ENCODE assay signal across 1 cellular context in the genomic region with DNA sequence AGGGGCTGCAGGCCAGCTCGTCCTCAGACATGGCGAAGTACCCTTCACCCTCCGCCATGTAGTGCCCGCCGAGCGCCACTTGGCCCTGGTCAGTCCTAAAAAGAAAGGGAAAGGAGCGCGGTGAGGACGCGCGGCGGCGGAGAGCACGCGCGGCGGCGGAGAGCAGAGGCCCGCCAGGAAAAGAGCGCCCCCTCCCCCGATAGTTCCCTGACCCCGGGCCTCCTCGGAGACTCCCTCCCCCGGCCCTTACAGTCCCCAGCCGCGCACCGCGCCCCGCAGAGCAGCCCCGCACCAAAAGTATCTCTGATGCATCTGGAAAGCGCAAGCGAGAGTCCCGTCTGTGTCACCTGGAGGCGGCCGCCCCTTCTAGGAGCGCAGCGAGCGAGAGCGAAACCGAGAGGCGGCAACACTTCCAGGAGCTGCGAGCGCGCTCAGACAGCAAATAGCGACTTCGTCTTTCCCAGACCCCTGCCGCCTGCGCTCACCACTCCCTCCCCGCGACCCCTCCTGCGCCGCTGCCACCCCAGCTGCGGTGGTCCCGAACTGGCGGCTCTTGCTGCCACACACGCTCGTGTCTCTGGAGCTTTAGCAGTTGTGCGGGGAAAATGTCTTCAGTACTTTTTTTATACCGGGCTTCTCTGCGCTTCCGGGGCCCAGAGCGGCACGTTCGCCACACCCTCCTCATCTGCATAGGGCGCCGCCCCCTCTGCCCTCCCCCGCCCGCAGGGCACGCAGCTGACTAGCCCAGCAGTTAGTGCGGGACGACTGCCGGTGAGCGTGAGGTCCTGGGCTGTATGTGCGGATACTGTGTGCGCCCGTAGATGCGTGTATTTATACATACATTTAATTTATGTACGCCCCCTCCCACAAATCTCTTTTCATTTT.
A peak's percentile ranks its signal among the peaks of the same experiment; 100 is the strongest.
TF ChIP-seq lines count a peak whose summit lies in the region.

Gene TENT5A, minus strand, starts transcription at position 598 of the 885 bp plus-strand sequence. Its CDS starts 540 bp downstream, at position 58.

TF ChIP-seq in HepG2, 621 proteins besides CTCF, POLR2A, EP300 and RAD21 (continued from another document and continues in another):
- TF ChIP-seq CSRNP2 (CRISPR knock-in tag; conservative IDR thresholded peaks at IDR 0.05; ENCODE audit: low read depth): no peak
- no peak for TF ChIP-seq ZNF431 (CRISPR knock-in tag; IDR thresholded peaks at IDR 0.05; ENCODE audit: borderline replicate concordance, low read depth)
- no peak for TF ChIP-seq PAWR (CRISPR knock-in tag; IDR thresholded peaks at IDR 0.05; ENCODE audit: borderline replicate concordance)
- TF ChIP-seq CEBPB (IDR thresholded peaks at IDR 0.05; ENCODE audit: borderline replicate concordance, low read depth, low read length): no peak
- no peak for TF ChIP-seq ZNF34 (CRISPR knock-in tag; IDR thresholded peaks at IDR 0.05; ENCODE audit: borderline replicate concordance)
- 0 out of 2 replicates have a peak, but pooled peaks have one; percentile 31 for TF ChIP-seq BCL3 (CRISPR knock-in tag; IDR thresholded peaks at IDR 0.05)
- TF ChIP-seq PRDM10 (CRISPR knock-in tag; IDR thresholded peaks at IDR 0.05; ENCODE audit: low read depth): no peak
- 0 out of 2 replicates have a peak, but pooled peaks have one; percentile 5 for TF ChIP-seq ZNF230 (CRISPR knock-in tag; IDR thresholded peaks at IDR 0.05)
- TF ChIP-seq GPBP1L1 (CRISPR knock-in tag; IDR thresholded peaks at IDR 0.05): no peak
- TF ChIP-seq, protein P1, sequence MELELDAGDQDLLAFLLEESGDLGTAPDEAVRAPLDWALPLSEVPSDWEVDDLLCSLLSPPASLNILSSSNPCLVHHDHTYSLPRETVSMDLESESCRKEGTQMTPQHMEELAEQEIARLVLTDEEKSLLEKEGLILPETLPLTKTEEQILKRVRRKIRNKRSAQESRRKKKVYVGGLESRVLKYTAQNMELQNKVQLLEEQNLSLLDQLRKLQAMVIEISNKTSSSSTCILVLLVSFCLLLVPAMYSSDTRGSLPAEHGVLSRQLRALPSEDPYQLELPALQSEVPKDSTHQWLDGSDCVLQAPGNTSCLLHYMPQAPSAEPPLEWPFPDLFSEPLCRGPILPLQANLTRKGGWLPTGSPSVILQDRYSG (CRISPR knock-in tag; IDR thresholded peaks at IDR 0.05): no peak
- TF ChIP-seq ZNF605 (CRISPR knock-in tag; IDR thresholded peaks at IDR 0.05): no peak; the same call in 1 of the 2 replicates
- TF ChIP-seq ZNF567 (CRISPR knock-in tag; IDR thresholded peaks at IDR 0.05; ENCODE audit: borderline replicate concordance): no peak
- TF ChIP-seq ZNF564 (CRISPR knock-in tag; IDR thresholded peaks at IDR 0.05): peak; percentile 23; the same call in 1 of the 2 replicates
- no peak for TF ChIP-seq NR1H2 (CRISPR knock-in tag; IDR thresholded peaks at IDR 0.05; ENCODE audit: borderline replicate concordance, low read depth)
- TF ChIP-seq MTA3 (CRISPR knock-in tag; IDR thresholded peaks at IDR 0.05): no peak
- peak; percentile 25 for TF ChIP-seq HNRNPK (IDR thresholded peaks at IDR 0.05; ENCODE audit: low read depth, low read length, poor library complexity, severe bottlenecking)
- 0 out of 2 replicates have a peak, but pooled peaks have one; percentile 4 for TF ChIP-seq ZNF333 (CRISPR knock-in tag; IDR thresholded peaks at IDR 0.05; ENCODE audit: borderline replicate concordance)
- TF ChIP-seq ZSCAN29 (CRISPR knock-in tag; conservative IDR thresholded peaks at IDR 0.05): no peak
- TF ChIP-seq ZNF557 (CRISPR knock-in tag; IDR thresholded peaks at IDR 0.05): no peak
- no peak; the same call in 1 of the 2 replicates for TF ChIP-seq ZNF569 (CRISPR knock-in tag; IDR thresholded peaks at IDR 0.05; ENCODE audit: borderline replicate concordance)
- TF ChIP-seq ZNF30 (CRISPR knock-in tag; IDR thresholded peaks at IDR 0.05): no peak
- TF ChIP-seq ARID3A (IDR thresholded peaks at IDR 0.05; ENCODE audit: low read depth, low read length): no peak
- TF ChIP-seq MZF1 (CRISPR knock-in tag; IDR thresholded peaks at IDR 0.05; ENCODE audit: borderline replicate concordance): no peak
- TF ChIP-seq FOSL2 (CRISPR knock-in tag; IDR thresholded peaks at IDR 0.05): no peak
- TF ChIP-seq HBP1 (CRISPR knock-in tag; IDR thresholded peaks at IDR 0.05; ENCODE audit: low read depth): no peak
- peak; percentile 46 for TF ChIP-seq HNRNPLL (IDR thresholded peaks at IDR 0.05; ENCODE audit: low read depth, low read length, poor library complexity, severe bottlenecking)
- no peak for TF ChIP-seq MIER2 (CRISPR knock-in tag; IDR thresholded peaks at IDR 0.05)
- TF ChIP-seq KDM2A (CRISPR knock-in tag; IDR thresholded peaks at IDR 0.05; ENCODE audit: borderline replicate concordance, low read depth): no peak; the same call in 1 of the 2 replicates
- TF ChIP-seq, protein P2, sequence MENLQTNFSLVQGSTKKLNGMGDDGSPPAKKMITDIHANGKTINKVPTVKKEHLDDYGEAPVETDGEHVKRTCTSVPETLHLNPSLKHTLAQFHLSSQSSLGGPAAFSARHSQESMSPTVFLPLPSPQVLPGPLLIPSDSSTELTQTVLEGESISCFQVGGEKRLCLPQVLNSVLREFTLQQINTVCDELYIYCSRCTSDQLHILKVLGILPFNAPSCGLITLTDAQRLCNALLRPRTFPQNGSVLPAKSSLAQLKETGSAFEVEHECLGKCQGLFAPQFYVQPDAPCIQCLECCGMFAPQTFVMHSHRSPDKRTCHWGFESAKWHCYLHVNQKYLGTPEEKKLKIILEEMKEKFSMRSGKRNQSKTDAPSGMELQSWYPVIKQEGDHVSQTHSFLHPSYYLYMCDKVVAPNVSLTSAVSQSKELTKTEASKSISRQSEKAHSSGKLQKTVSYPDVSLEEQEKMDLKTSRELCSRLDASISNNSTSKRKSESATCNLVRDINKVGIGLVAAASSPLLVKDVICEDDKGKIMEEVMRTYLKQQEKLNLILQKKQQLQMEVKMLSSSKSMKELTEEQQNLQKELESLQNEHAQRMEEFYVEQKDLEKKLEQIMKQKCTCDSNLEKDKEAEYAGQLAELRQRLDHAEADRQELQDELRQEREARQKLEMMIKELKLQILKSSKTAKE (CRISPR knock-in tag; IDR thresholded peaks at IDR 0.05; ENCODE audit: borderline replicate concordance): no peak; the same call in 1 of the 2 replicates
- no peak for TF ChIP-seq PRMT3 (CRISPR knock-in tag; IDR thresholded peaks at IDR 0.05; ENCODE audit: borderline replicate concordance, low read depth)
- no peak for TF ChIP-seq ATF5 (CRISPR knock-in tag; IDR thresholded peaks at IDR 0.05; ENCODE audit: low read depth)
- TF ChIP-seq SSRP1 (CRISPR knock-in tag; IDR thresholded peaks at IDR 0.05): 0 out of 2 replicates have a peak, but pooled peaks have one; percentile 2
- no peak for TF ChIP-seq ZFYVE20 (CRISPR knock-in tag; IDR thresholded peaks at IDR 0.05; ENCODE audit: borderline replicate concordance, low read depth)
- no peak for TF ChIP-seq ZNF326 (CRISPR knock-in tag; IDR thresholded peaks at IDR 0.05; ENCODE audit: borderline replicate concordance)
- TF ChIP-seq, protein P3, sequence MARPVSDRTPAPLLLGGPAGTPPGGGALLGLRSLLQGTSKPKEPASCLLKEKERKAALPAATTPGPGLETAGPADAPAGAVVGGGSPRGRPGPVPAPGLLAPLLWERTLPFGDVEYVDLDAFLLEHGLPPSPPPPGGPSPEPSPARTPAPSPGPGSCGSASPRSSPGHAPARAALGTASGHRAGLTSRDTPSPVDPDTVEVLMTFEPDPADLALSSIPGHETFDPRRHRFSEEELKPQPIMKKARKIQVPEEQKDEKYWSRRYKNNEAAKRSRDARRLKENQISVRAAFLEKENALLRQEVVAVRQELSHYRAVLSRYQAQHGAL (CRISPR knock-in tag; IDR thresholded peaks at IDR 0.05; ENCODE audit: not compliant biosample characterization): no peak
- peak; percentile 62; the same call in 1 of the 2 replicates for TF ChIP-seq ZMAT3 (CRISPR knock-in tag; conservative IDR thresholded peaks at IDR 0.05)
- TF ChIP-seq KAT2B (IDR thresholded peaks at IDR 0.05; ENCODE audit: borderline replicate concordance, low read depth, low read length): no peak
- TF ChIP-seq RFX5 (IDR thresholded peaks at IDR 0.05; ENCODE audit: low read depth, low read length): no peak
- no peak for TF ChIP-seq PRPF4 (IDR thresholded peaks at IDR 0.05; ENCODE audit: low read depth, low read length, poor library complexity, severe bottlenecking)
- TF ChIP-seq ZNF224 (CRISPR knock-in tag; IDR thresholded peaks at IDR 0.05): no peak
- TF ChIP-seq ATF7 (IDR thresholded peaks at IDR 0.05): no peak
- TF ChIP-seq ATF7 (CRISPR knock-in tag; IDR thresholded peaks at IDR 0.05): no peak
